In the genomic region with DNA sequence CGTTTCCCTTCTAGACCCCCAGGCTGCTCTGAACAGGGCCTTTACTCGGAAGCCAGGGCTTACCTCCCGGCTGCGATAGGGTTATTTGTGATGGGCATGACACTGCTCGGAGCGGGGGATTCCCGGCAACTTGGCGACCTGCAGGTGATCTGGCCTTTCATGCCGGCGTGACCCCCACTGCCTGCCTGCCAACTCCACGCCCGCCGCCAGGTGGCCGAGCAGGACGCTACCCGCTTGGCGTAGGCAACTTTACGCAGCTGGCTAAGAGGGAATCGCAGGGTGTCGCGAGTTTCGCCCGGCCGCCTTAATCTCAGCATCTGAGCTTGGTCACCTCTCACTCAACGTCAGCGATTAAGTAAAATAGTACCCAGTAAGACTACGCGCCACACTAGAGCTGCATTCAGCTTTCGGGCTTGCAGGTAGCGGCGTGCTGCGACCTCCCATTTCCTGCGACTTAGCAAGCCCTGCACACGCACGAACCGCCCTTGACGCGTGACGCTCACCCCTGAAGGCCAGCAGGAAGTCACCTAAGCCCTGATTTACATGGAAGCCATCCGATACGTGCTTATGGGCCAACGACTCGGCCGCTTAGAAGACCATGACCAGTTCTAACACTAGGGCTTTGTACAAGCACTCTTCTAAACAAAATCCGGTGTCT, we compare ENCODE assay signal across 8 cellular contexts. TPM values are rescaled to one million over a fixed set of nuclear protein-coding genes. Genes with fewer than 3 reads are reported as not detected.
DNase-seq lines count a peak whose midpoint lies in the region; ATAC-seq and TF ChIP-seq lines count a peak whose summit lies in the region.

No MANE protein-coding gene starts in this region.

- H3K9me3 ChIP-seq in gastroesophageal sphincter, result peaks cover 0 to 13% (median 0%) of the 10 kb centered on the region in 3 donors
- no peaks in the 10 kb centered on the region for H3K9me3 ChIP-seq in suprapubic skin

- TF ChIP-seq POLR2A in gastroesophageal sphincter (IDR thresholded peaks at IDR 0.05) (peak; percentile 32 to 37), suprapubic skin (IDR thresholded peaks at IDR 0.05) (peak in 1 of 2 donors; percentile 47)

- DNase-seq in EH (ENCODE audit: low read depth), result peak; percentile 74
- peak; percentile 87 for DNase-seq in KBM-7
- DNase-seq in RPMI7951 (ENCODE audit: low read depth), result peak; percentile 72
- DNase-seq in activated gamma-delta T cell treated with Interleukin-2 at 50 U/mL for 16 hours, result peak; percentile 82
- DNase-seq in nucleus accumbens (lab: John Stamatoyannopoulos, UW), result peak in 53 of 56 donors; percentile 15 to 82 (median 56)
- peak; percentile 88 to 90 for DNase-seq in suprapubic skin (ENCODE audit: low spot score in 2 of 2)

- H3K27ac ChIP-seq in gastroesophageal sphincter (peak overlapping the region; percentile 90 to 98 (median 96)), suprapubic skin (peak overlapping the region; percentile 97)

- H3K4me1 ChIP-seq in gastroesophageal sphincter (peaks cover 0 to 47% (median 3%) of the 10 kb centered on the region in 3 donors), suprapubic skin (peaks cover 37% of the 10 kb centered on the region)

- peak; percentile 42 for ATAC-seq in GM21723 (IDR thresholded peaks at IDR 0.05; ENCODE audit: unreplicated experiment)
- ATAC-seq in gastroesophageal sphincter, result peak; percentile 50

- 0% methylated on average over 1 to 2 of the region's 45 CpGs for WGBS in gastroesophageal sphincter (ENCODE audit: low coverage in 1 of 2), 2 donors
- WGBS in suprapubic skin, result under 1% methylated on average over 31 of the region's 45 CpGs

- in situ Hi-C loops in KBM-7 (cut with MboI; ENCODE audit: low pct_unique_long_range_greater_than_20kb, low sequenced_read_pairs), result no loop called here

- peaks cover 0 to 9% of the 10 kb centered on the region in 2 donors for H3K36me3 ChIP-seq in gastroesophageal sphincter
- no peaks in the 10 kb centered on the region for H3K36me3 ChIP-seq in suprapubic skin

- no peak for TF ChIP-seq EP300 in gastroesophageal sphincter (IDR thresholded peaks at IDR 0.05)
- TF ChIP-seq EP300 in suprapubic skin (IDR thresholded peaks at IDR 0.05), result no peak

- TF ChIP-seq CTCF in gastroesophageal sphincter (IDR thresholded peaks at IDR 0.05) (peak; percentile 71 to 93 (median 88)), suprapubic skin (IDR thresholded peaks at IDR 0.05) (peak; percentile 80 to 81)

- H3K4me3 ChIP-seq in gastroesophageal sphincter, result peak overlapping the region; percentile 61 to 96
- H3K4me3 ChIP-seq in suprapubic skin, result peak overlapping the region; percentile 86

- no peaks in the 10 kb centered on the region for H3K27me3 ChIP-seq in gastroesophageal sphincter
- H3K27me3 ChIP-seq in suprapubic skin, result no peaks in the 10 kb centered on the region

RNA-seq across cellular contexts. Expression of a gene that starts 33.3 kb away (rescaled TPM):
- 23.9 and 31.6 TPM in 2 replicates for total RNA-seq in RPMI7951 (2014; rRNA removed; shearing (Covaris generic))
- 10 to 100 TPM; 13.5 to 24.3 (median 21.1) TPM for total RNA-seq in gastroesophageal sphincter
- total RNA-seq in suprapubic skin, result 10 to 100 TPM; 16.7 to 24.4 (median 19.7) TPM

RNA-seq across cellular contexts. Expression of a gene that starts 33.5 kb away (rescaled TPM):
- total RNA-seq in RPMI7951 (2014; rRNA removed; shearing (Covaris generic)), result 1.8 and 3.3 TPM in 2 replicates
- total RNA-seq in gastroesophageal sphincter (1 to 10 TPM in 2 of 4 donors, under 1 TPM in 2; 0.40 to 1.5 (median 1.0) TPM), suprapubic skin (under 1 TPM in 2 of 4 donors, not detected in 2; 0.31 to 0.83 TPM)

RNA-seq across cellular contexts. Expression of a gene that starts 44.0 kb away (rescaled TPM):
- total RNA-seq in RPMI7951 (2014; rRNA removed; shearing (Covaris generic)), result not detected in 2 replicates
- total RNA-seq in gastroesophageal sphincter, result under 1 TPM in 3 of 4 donors, not detected in 1; 0.13 to 0.57 (median 0.31) TPM
- not detected for total RNA-seq in suprapubic skin

Comparison
In these comparisons a context has a peak if more than half of its experiments do, and no peak if none do; other contexts are left out.
1. Peak in every context shown above with its lines: DNase-seq, ATAC-seq, H3K4me3 ChIP-seq and H3K27ac ChIP-seq.